Comparison of ENCODE assay signal across 9 cellular contexts in the genomic region with DNA sequence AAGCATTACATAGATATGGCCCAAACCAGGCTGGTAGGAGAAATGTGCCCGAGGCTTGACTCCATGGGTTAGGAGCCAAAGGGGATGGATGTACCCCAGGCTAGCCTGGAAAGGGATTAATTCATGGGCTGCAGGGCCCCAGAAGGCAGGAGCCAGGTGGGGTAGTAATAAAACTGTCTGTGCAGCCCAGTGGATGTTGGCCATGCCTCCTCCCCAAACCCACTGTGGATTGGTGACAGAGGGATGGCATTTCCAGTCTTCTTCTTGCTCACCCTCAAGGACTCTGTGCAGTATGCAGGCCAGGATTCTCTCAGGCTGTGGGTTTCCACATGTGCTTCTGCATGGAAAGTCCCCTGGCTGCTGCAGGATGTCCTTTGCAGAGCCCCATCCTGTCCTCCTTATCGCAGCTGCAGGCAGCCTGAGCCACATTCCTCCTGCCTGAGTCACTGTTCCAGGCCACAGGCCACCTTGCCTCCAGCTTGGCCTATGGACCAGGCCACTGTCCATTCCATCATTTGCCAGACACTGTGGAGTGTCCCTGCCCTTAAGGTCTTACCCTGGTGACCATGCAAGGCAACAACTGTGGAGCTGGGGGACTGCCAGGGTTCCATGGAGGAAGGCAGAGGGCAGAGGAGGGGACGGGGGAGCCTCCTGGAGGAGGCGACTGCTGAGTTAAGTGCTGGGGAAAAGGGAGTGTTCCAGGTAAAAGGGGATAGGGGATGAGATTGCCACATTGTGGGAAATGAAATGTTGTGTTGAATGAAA. TPM values are rescaled to one million over a fixed set of nuclear protein-coding genes. Genes with fewer than 3 reads are reported as not detected.
DNase-seq lines count a peak whose midpoint lies in the region; ATAC-seq, FAIRE-seq and TF ChIP-seq lines count a peak whose summit lies in the region.
"Had no signal": no experiment of that assay in that cellular context is flagged by ENCODE, and none has a peak within 500 bp of the region (broad histone marks: within the 10 kb centered on the region; RNA-seq: fewer than 3 reads in every experiment).

No MANE protein-coding gene starts in this region.

- in situ Hi-C loops in K562 (cut with MboI): no loop called here

- peak; percentile 98 for FAIRE-seq in K562 (lab: Jason Lieb, UNC)

- no peak overlapping the region for H3K4me3 ChIP-seq in K562
- H3K4me3 ChIP-seq: suprapubic skin had no signal

- POLR2A ChIA-PET in K562 (lab: Yijun Ruan, JAX): interaction anchor here (0.6 kb wide), 1 partner anchor 28 kb away, joined by 4 read pairs; no protein-coding TSS in a partner anchor

- H3K4me1 ChIP-seq in K562 (replicated peaks in 1 of 2; ENCODE audit: control insufficient read depth in 2 of 2, insufficient read depth in 2 of 2, low read length in 2 of 2): peaks cover 18 to 53% of the 10 kb centered on the region in 2 experiments

- 0% methylated on average over 4 of the region's 4 CpGs for WGBS in K562 (ENCODE audit: insufficient coverage, low coverage, missing lambda C conversion rate)

- CTCF ChIA-PET in K562 (lab: Yijun Ruan, JAX; ENCODE audit: low intra/inter-chr PET ratio): interaction anchor here (1.1 kb wide), 1 partner anchor 19 kb away, joined by 3 read pairs; no protein-coding TSS in a partner anchor

- DNase-seq in ELR (ENCODE audit: low read depth) (peak; percentile 83), K562 (ENCODE audit: extremely low read depth in 1 of 4, low spot score in 3 of 4) (peak; percentile 79 to 94 (median 86)), left kidney (ENCODE audit: low read depth, low spot score) (peak; percentile 64), activated T-cell treated with anti-CD3 and anti-CD28 coated beads for 4 hours (no peak), NCI-H2196 (lab: John Stamatoyannopoulos, UW; ENCODE audit: unreplicated experiment) (no peak)

- TF ChIP-seq RAD21 in K562 (CRISPR knock-in tag; conservative IDR thresholded peaks at IDR 0.05 in 1 of 2, IDR thresholded peaks at IDR 0.05 in 1 of 2): peak in 1 of 2 experiments; percentile 16; a peak in 1 of 4 replicates

- H3K36me3 ChIP-seq in K562 (ENCODE audit: control insufficient read depth, insufficient read depth, low read length): no peaks in the 10 kb centered on the region
- H3K36me3 ChIP-seq: suprapubic skin had no signal

- H3K27ac ChIP-seq in K562 (ENCODE audit: extremely low read depth, low read depth, low read length): 0 out of 3 replicates have a peak overlapping the region, but pooled peaks have one; percentile 27
- H3K27ac ChIP-seq: suprapubic skin had no signal

- no peaks in the 10 kb centered on the region for H3K79me2 ChIP-seq in K562 (ENCODE audit: control insufficient read depth, insufficient read depth, low read length)

- BruUV-seq in K562 (replicated peaks; lab: Mats Ljungman, UMichigan): no TSS peak

- peak in 1 of 3 experiments; percentile 7; a peak in 1 of 6 replicates for TF ChIP-seq CTCF in K562 (IDR thresholded peaks at IDR 0.05 in 2 of 3, conservative IDR thresholded peaks at IDR 0.05 in 1 of 3; ENCODE audit: insufficient read depth in 2 of 3, low read depth in 1 of 3, low read length in 3 of 3)

- intact Hi-C loops in K562 (cut with micrococcal nuclease): no loop called here

- TF ChIP-seq EP300 in K562 (IDR thresholded peaks at IDR 0.05; ENCODE audit: low read length): peak; percentile 89

- H3K4me2 ChIP-seq in K562 (ENCODE audit: insufficient read depth, low read length): peak overlapping the region; percentile 25; the same call in 1 of the 2 replicates

- H2AFZ ChIP-seq in K562 (ENCODE audit: low read depth, low read length): no peak overlapping the region

- no peaks in the 10 kb centered on the region for H4K20me1 ChIP-seq in K562 (replicated peaks; ENCODE audit: control insufficient read depth, insufficient read depth, low read length)

- no peaks in the 10 kb centered on the region for H3K9me1 ChIP-seq in K562 (ENCODE audit: control insufficient read depth, insufficient read depth, low read length)

- H3K9ac ChIP-seq in K562 (ENCODE audit: insufficient read depth in 1 of 2, low read depth in 2 of 2, low read length in 2 of 2): 0 out of 4 replicates have a peak overlapping the region, but pooled peaks of 1 of the 2 experiments have one; percentile 6

- no peak for TF ChIP-seq POLR2A in K562 (conservative IDR thresholded peaks at IDR 0.05)

- H3K27me3 ChIP-seq in K562 (ENCODE audit: control insufficient read depth in 2 of 2, insufficient read depth in 2 of 2, low read length in 2 of 2): no peaks in the 10 kb centered on the region
- H3K27me3 ChIP-seq: suprapubic skin had no signal

- peak; percentile 63 for ATAC-seq in HG03354 (IDR thresholded peaks at IDR 0.05; ENCODE audit: poor library complexity, severe bottlenecking, unreplicated experiment)
- peak; percentile 95 for ATAC-seq in K562
- no peak for ATAC-seq in HG02938 (IDR thresholded peaks at IDR 0.05; ENCODE audit: unreplicated experiment)
- no peak for ATAC-seq in HG03159 (IDR thresholded peaks at IDR 0.05; ENCODE audit: unreplicated experiment)

- H3K9me3 ChIP-seq in K562 (replicated peaks; ENCODE audit: control insufficient read depth, insufficient read depth, low read depth, low read length): no peaks in the 10 kb centered on the region
- H3K9me3 ChIP-seq: suprapubic skin had no signal

TF ChIP-seq in K562, 482 proteins besides CTCF, POLR2A, EP300 and RAD21 (continues in another document):
- TF ChIP-seq SMARCA4 (IDR thresholded peaks at IDR 0.05): peak; percentile 98
- TF ChIP-seq ELK3 (CRISPR knock-in tag; IDR thresholded peaks at IDR 0.05): no peak
- no peak for TF ChIP-seq ZNF282 (CRISPR knock-in tag; IDR thresholded peaks at IDR 0.05)
- TF ChIP-seq NFATC3 (IDR thresholded peaks at IDR 0.05): no peak
- no peak for TF ChIP-seq ZNF212 (CRISPR knock-in tag; IDR thresholded peaks at IDR 0.05)
- no peak for TF ChIP-seq HDGF (IDR thresholded peaks at IDR 0.05)
- no peak for TF ChIP-seq PRPF4 (IDR thresholded peaks at IDR 0.05; ENCODE audit: insufficient read depth, low read depth, low read length, poor library complexity, severe bottlenecking)
- TF ChIP-seq, protein P1, sequence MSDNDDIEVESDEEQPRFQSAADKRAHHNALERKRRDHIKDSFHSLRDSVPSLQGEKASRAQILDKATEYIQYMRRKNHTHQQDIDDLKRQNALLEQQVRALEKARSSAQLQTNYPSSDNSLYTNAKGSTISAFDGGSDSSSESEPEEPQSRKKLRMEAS (CRISPR knock-in tag; IDR thresholded peaks at IDR 0.05): peak; percentile 77
- peak; percentile 70; the same call in 1 of the 2 replicates for TF ChIP-seq ZNF311 (CRISPR knock-in tag; IDR thresholded peaks at IDR 0.05)
- TF ChIP-seq WHSC1 (IDR thresholded peaks at IDR 0.05; ENCODE audit: low read length): no peak
- TF ChIP-seq NFIC (IDR thresholded peaks at IDR 0.05): peak; percentile 76
- TF ChIP-seq BHLHE40 (IDR thresholded peaks at IDR 0.05; ENCODE audit: low read length): peak; percentile 80
- no peak for TF ChIP-seq ZC3H4 (CRISPR knock-in tag; IDR thresholded peaks at IDR 0.05; ENCODE audit: borderline replicate concordance)
- TF ChIP-seq STAT5A (IDR thresholded peaks at IDR 0.05; ENCODE audit: borderline replicate concordance, low read length): peak; percentile 71
- TF ChIP-seq RBM39 (optimal IDR thresholded peaks at IDR 0.05; ENCODE audit: low read depth, low read length): peak; percentile 17
- TF ChIP-seq ZKSCAN1 (IDR thresholded peaks at IDR 0.05; ENCODE audit: low read depth, low read length): peak; percentile 41; the same call in 1 of the 2 replicates
- TF ChIP-seq HNRNPK (IDR thresholded peaks at IDR 0.05; ENCODE audit: low read depth, low read length, poor library complexity, severe bottlenecking): no peak
- TF ChIP-seq, protein P2, sequence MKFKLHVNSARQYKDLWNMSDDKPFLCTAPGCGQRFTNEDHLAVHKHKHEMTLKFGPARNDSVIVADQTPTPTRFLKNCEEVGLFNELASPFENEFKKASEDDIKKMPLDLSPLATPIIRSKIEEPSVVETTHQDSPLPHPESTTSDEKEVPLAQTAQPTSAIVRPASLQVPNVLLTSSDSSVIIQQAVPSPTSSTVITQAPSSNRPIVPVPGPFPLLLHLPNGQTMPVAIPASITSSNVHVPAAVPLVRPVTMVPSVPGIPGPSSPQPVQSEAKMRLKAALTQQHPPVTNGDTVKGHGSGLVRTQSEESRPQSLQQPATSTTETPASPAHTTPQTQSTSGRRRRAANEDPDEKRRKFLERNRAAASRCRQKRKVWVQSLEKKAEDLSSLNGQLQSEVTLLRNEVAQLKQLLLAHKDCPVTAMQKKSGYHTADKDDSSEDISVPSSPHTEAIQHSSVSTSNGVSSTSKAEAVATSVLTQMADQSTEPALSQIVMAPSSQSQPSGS (CRISPR knock-in tag; IDR thresholded peaks at IDR 0.05): no peak
- no peak for TF ChIP-seq ATF1 (CRISPR knock-in tag; IDR thresholded peaks at IDR 0.05)
- no peak for TF ChIP-seq ATF1 (tag; IDR thresholded peaks at IDR 0.05)

RNA-seq across cellular contexts. Expression of gene INO80C, which starts 38.9 kb away (rescaled TPM):
- total RNA-seq in K562 (2011; cell fraction: chromatin; rRNA removed; ENCODE audit: low replicate concordance): 9.7 and 20.7 TPM in 2 replicates
- 18.0 and 20.5 TPM in 2 replicates for total RNA-seq in K562 (2011; cell fraction: nucleolus; rRNA removed)
- total RNA-seq in K562 (2011; cell fraction: nucleoplasm; rRNA removed): 18.2 and 19.3 TPM in 2 replicates
- total RNA-seq in K562 (2014; rRNA removed) (14.3 and 19.8 TPM in 2 replicates), K562 (2014; rRNA removed; fragmentation: Illumina TruSeq; extraction: Trizol) (21.4 and 21.6 TPM in 2 replicates), K562 (2015; rRNA removed; fragmentation: Illumina TruSeq; extraction: Trizol) (18.8 and 19.2 TPM in 2 replicates), K562 (2021) (42.1 and 46.6 TPM in 2 replicates)
- polyA plus RNA-seq in K562 (2011; rRNA removed) (33.6 and 34.8 TPM in 2 replicates), K562 (2014; fragmentation: Illumina TruSeq; extraction: Trizol) (46.6 and 49.8 TPM in 2 replicates), K562 (2014; fragmentation: Nextera tagmentation; extraction: Ambion mirVana) (10 to 100 TPM; 51.3 to 53.3 TPM), K562 (2014; rRNA removed) (35.3 and 52.2 TPM in 2 replicates)
- polyA plus RNA-seq in K562 (2011; cell fraction: cytosol; rRNA removed): 27.0 and 27.2 TPM in 2 replicates
- 22.8 and 24.3 TPM in 2 replicates for polyA plus RNA-seq in K562 (2011; cell fraction: nucleus; rRNA removed)
- 25.2 and 34.8 TPM in 2 replicates for polyA plus RNA-seq in K562 (2012)
- polyA minus RNA-seq in K562 (2011; rRNA and poly(A)+ RNA removed): 13.7 and 16.1 TPM in 2 replicates
- 7.3 and 9.1 TPM in 2 replicates for polyA minus RNA-seq in K562 (2011; cell fraction: cytosol; rRNA and poly(A)+ RNA removed)
- polyA minus RNA-seq in K562 (2011; cell fraction: nucleus; rRNA and poly(A)+ RNA removed): 10.4 and 14.7 TPM in 2 replicates

Comparison
In these comparisons a context has a peak if more than half of its experiments do, and no peak if none do; other contexts are left out.
1. DNase-seq: peak in ELR (single experiment), K562 (4 of 4) and left kidney (single experiment); none in activated T-cell treated with anti-CD3 and anti-CD28 coated beads for 4 hours (single experiment) and NCI-H2196 (single experiment).
2. ATAC-seq: peak in HG03354 (single experiment) and K562 (single experiment); none in HG02938 (single experiment) and HG03159 (single experiment).